1 cellular context compared by ENCODE assay signal in the genomic region with DNA sequence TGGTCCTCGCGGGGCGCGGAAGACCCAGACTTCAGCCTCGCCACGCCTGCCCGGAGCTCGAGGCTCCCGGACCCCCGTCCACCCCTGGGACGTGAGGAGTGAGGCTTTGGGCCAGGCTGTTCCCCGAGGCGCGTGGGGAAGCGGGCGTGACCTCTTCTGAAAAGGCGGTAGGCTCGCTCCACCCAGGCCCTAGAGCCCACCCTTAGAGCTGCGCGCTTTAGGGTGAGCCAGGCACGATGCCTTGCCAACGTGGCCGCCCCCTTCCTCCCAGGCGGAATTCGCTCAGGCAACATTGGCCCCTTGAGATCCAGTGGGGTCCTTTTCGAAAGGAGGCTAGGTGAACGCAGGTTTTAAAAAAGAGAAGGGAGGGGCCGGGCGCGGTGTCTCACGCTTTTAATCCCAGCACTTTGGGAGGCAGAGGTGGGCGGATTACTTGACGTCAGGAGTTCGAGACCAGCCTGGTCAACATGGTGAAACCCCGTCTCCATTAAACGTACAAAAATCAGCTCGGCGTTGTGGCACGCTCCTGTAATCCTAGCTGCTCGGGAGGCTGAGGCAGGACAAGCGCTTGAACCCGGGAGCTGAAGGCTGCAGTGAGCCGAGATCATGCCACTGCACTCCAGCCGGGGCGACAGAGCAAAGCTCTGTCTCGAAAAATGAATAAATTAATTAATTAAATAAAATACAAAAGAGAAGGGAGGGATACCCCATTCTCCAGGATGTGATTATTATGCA.
TF ChIP-seq lines count a peak whose summit lies in the region.

No MANE protein-coding gene starts in this region.

TF ChIP-seq in K562, 482 proteins besides CTCF, POLR2A, EP300 and RAD21 (continues in another document):
- TF ChIP-seq TEAD1 (CRISPR knock-in tag; IDR thresholded peaks at IDR 0.05) (0 out of 4 replicates have a peak, but pooled peaks of 1 of the 2 experiments have one; percentile 36), DNMT1 (IDR thresholded peaks at IDR 0.05) (no peak), MEF2D (tag; conservative IDR thresholded peaks at IDR 0.05; ENCODE audit: low read depth) (no peak), SAFB (IDR thresholded peaks at IDR 0.05; ENCODE audit: borderline replicate concordance, low read depth, low read length) (peak; percentile 73; the same call in 1 of the 2 replicates), SRSF1 (IDR thresholded peaks at IDR 0.05; ENCODE audit: low read depth, low read length) (no peak), PURB (CRISPR knock-in tag; IDR thresholded peaks at IDR 0.05; ENCODE audit: low read depth) (no peak), L3MBTL2 (IDR thresholded peaks at IDR 0.05) (peak; percentile 67), MTA3 (IDR thresholded peaks at IDR 0.05; ENCODE audit: borderline replicate concordance) (peak; percentile 50; the same call in 1 of the 2 replicates), GATAD2A (IDR thresholded peaks at IDR 0.05) (0 out of 2 replicates have a peak, but pooled peaks have one; percentile 23)
- TF ChIP-seq, protein P1, sequence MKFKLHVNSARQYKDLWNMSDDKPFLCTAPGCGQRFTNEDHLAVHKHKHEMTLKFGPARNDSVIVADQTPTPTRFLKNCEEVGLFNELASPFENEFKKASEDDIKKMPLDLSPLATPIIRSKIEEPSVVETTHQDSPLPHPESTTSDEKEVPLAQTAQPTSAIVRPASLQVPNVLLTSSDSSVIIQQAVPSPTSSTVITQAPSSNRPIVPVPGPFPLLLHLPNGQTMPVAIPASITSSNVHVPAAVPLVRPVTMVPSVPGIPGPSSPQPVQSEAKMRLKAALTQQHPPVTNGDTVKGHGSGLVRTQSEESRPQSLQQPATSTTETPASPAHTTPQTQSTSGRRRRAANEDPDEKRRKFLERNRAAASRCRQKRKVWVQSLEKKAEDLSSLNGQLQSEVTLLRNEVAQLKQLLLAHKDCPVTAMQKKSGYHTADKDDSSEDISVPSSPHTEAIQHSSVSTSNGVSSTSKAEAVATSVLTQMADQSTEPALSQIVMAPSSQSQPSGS (CRISPR knock-in tag; IDR thresholded peaks at IDR 0.05) = no peak
- TF ChIP-seq, protein P2, sequence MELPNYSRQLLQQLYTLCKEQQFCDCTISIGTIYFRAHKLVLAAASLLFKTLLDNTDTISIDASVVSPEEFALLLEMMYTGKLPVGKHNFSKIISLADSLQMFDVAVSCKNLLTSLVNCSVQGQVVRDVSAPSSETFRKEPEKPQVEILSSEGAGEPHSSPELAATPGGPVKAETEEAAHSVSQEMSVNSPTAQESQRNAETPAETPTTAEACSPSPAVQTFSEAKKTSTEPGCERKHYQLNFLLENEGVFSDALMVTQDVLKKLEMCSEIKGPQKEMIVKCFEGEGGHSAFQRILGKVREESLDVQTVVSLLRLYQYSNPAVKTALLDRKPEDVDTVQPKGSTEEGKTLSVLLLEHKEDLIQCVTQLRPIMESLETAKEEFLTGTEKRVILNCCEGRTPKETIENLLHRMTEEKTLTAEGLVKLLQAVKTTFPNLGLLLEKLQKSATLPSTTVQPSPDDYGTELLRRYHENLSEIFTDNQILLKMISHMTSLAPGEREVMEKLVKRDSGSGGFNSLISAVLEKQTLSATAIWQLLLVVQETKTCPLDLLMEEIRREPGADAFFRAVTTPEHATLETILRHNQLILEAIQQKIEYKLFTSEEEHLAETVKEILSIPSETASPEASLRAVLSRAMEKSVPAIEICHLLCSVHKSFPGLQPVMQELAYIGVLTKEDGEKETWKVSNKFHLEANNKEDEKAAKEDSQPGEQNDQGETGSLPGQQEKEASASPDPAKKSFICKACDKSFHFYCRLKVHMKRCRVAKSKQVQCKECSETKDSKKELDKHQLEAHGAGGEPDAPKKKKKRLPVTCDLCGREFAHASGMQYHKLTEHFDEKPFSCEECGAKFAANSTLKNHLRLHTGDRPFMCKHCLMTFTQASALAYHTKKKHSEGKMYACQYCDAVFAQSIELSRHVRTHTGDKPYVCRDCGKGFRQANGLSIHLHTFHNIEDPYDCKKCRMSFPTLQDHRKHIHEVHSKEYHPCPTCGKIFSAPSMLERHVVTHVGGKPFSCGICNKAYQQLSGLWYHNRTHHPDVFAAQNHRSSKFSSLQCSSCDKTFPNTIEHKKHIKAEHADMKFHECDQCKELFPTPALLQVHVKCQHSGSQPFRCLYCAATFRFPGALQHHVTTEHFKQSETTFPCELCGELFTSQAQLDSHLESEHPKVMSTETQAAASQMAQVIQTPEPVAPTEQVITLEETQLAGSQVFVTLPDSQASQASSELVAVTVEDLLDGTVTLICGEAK (IDR thresholded peaks at IDR 0.05) = 0 out of 2 replicates have a peak, but pooled peaks have one; percentile 19
- TF ChIP-seq, protein P2 (CRISPR knock-in tag; IDR thresholded peaks at IDR 0.05) = no peak
- TF ChIP-seq, protein P3, sequence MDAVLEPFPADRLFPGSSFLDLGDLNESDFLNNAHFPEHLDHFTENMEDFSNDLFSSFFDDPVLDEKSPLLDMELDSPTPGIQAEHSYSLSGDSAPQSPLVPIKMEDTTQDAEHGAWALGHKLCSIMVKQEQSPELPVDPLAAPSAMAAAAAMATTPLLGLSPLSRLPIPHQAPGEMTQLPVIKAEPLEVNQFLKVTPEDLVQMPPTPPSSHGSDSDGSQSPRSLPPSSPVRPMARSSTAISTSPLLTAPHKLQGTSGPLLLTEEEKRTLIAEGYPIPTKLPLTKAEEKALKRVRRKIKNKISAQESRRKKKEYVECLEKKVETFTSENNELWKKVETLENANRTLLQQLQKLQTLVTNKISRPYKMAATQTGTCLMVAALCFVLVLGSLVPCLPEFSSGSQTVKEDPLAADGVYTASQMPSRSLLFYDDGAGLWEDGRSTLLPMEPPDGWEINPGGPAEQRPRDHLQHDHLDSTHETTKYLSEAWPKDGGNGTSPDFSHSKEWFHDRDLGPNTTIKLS (IDR thresholded peaks at IDR 0.05; ENCODE audit: borderline replicate concordance, low read depth) = peak; percentile 29; the same call in 1 of the 2 replicates
- TF ChIP-seq, protein P4, sequence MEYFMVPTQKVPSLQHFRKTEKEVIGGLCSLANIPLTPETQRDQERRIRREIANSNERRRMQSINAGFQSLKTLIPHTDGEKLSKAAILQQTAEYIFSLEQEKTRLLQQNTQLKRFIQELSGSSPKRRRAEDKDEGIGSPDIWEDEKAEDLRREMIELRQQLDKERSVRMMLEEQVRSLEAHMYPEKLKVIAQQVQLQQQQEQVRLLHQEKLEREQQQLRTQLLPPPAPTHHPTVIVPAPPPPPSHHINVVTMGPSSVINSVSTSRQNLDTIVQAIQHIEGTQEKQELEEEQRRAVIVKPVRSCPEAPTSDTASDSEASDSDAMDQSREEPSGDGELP (CRISPR knock-in tag; IDR thresholded peaks at IDR 0.05; ENCODE audit: borderline replicate concordance) = peak; percentile 44; the same call in 1 of the 2 replicates
- TF ChIP-seq, protein P5, sequence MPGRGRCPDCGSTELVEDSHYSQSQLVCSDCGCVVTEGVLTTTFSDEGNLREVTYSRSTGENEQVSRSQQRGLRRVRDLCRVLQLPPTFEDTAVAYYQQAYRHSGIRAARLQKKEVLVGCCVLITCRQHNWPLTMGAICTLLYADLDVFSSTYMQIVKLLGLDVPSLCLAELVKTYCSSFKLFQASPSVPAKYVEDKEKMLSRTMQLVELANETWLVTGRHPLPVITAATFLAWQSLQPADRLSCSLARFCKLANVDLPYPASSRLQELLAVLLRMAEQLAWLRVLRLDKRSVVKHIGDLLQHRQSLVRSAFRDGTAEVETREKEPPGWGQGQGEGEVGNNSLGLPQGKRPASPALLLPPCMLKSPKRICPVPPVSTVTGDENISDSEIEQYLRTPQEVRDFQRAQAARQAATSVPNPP (IDR thresholded peaks at IDR 0.05; ENCODE audit: borderline replicate concordance, insufficient read depth, insufficient read length) = no peak
- TF ChIP-seq, protein P6, sequence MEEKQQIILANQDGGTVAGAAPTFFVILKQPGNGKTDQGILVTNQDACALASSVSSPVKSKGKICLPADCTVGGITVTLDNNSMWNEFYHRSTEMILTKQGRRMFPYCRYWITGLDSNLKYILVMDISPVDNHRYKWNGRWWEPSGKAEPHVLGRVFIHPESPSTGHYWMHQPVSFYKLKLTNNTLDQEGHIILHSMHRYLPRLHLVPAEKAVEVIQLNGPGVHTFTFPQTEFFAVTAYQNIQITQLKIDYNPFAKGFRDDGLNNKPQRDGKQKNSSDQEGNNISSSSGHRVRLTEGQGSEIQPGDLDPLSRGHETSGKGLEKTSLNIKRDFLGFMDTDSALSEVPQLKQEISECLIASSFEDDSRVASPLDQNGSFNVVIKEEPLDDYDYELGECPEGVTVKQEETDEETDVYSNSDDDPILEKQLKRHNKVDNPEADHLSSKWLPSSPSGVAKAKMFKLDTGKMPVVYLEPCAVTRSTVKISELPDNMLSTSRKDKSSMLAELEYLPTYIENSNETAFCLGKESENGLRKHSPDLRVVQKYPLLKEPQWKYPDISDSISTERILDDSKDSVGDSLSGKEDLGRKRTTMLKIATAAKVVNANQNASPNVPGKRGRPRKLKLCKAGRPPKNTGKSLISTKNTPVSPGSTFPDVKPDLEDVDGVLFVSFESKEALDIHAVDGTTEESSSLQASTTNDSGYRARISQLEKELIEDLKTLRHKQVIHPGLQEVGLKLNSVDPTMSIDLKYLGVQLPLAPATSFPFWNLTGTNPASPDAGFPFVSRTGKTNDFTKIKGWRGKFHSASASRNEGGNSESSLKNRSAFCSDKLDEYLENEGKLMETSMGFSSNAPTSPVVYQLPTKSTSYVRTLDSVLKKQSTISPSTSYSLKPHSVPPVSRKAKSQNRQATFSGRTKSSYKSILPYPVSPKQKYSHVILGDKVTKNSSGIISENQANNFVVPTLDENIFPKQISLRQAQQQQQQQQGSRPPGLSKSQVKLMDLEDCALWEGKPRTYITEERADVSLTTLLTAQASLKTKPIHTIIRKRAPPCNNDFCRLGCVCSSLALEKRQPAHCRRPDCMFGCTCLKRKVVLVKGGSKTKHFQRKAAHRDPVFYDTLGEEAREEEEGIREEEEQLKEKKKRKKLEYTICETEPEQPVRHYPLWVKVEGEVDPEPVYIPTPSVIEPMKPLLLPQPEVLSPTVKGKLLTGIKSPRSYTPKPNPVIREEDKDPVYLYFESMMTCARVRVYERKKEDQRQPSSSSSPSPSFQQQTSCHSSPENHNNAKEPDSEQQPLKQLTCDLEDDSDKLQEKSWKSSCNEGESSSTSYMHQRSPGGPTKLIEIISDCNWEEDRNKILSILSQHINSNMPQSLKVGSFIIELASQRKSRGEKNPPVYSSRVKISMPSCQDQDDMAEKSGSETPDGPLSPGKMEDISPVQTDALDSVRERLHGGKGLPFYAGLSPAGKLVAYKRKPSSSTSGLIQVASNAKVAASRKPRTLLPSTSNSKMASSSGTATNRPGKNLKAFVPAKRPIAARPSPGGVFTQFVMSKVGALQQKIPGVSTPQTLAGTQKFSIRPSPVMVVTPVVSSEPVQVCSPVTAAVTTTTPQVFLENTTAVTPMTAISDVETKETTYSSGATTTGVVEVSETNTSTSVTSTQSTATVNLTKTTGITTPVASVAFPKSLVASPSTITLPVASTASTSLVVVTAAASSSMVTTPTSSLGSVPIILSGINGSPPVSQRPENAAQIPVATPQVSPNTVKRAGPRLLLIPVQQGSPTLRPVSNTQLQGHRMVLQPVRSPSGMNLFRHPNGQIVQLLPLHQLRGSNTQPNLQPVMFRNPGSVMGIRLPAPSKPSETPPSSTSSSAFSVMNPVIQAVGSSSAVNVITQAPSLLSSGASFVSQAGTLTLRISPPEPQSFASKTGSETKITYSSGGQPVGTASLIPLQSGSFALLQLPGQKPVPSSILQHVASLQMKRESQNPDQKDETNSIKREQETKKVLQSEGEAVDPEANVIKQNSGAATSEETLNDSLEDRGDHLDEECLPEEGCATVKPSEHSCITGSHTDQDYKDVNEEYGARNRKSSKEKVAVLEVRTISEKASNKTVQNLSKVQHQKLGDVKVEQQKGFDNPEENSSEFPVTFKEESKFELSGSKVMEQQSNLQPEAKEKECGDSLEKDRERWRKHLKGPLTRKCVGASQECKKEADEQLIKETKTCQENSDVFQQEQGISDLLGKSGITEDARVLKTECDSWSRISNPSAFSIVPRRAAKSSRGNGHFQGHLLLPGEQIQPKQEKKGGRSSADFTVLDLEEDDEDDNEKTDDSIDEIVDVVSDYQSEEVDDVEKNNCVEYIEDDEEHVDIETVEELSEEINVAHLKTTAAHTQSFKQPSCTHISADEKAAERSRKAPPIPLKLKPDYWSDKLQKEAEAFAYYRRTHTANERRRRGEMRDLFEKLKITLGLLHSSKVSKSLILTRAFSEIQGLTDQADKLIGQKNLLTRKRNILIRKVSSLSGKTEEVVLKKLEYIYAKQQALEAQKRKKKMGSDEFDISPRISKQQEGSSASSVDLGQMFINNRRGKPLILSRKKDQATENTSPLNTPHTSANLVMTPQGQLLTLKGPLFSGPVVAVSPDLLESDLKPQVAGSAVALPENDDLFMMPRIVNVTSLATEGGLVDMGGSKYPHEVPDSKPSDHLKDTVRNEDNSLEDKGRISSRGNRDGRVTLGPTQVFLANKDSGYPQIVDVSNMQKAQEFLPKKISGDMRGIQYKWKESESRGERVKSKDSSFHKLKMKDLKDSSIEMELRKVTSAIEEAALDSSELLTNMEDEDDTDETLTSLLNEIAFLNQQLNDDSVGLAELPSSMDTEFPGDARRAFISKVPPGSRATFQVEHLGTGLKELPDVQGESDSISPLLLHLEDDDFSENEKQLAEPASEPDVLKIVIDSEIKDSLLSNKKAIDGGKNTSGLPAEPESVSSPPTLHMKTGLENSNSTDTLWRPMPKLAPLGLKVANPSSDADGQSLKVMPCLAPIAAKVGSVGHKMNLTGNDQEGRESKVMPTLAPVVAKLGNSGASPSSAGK (IDR thresholded peaks at IDR 0.05) = peak; percentile 69
- TF ChIP-seq, protein P7, sequence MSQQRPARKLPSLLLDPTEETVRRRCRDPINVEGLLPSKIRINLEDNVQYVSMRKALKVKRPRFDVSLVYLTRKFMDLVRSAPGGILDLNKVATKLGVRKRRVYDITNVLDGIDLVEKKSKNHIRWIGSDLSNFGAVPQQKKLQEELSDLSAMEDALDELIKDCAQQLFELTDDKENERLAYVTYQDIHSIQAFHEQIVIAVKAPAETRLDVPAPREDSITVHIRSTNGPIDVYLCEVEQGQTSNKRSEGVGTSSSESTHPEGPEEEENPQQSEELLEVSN (IDR thresholded peaks at IDR 0.05; ENCODE audit: borderline replicate concordance in 1 of 2, extremely low read depth in 1 of 2, insufficient read depth in 1 of 2, insufficient read length in 1 of 2, low read depth in 1 of 2, low read length in 1 of 2, poor library complexity in 1 of 2, severe bottlenecking in 1 of 2) = peak; percentile 51 to 61
